Comparison of ENCODE assay signal across 1 cellular context in genomic region chr9:129139993-129140396, GRCh38.
TF ChIP-seq lines count a peak whose summit lies in the region.

No MANE protein-coding gene starts in this region.

TF ChIP-seq in HepG2, 621 proteins besides CTCF, POLR2A, EP300 and RAD21 (continued from another document):
- peak; percentile 48 for TF ChIP-seq ZNF574 (CRISPR knock-in tag; IDR thresholded peaks at IDR 0.05)
- TF ChIP-seq YY1 (IDR thresholded peaks at IDR 0.05; ENCODE audit: insufficient read depth, insufficient replicate concordance, low read depth, low read length), result peak; percentile 92
- 0 out of 2 replicates have a peak, but pooled peaks have one; percentile 40 for TF ChIP-seq ZBTB10 (CRISPR knock-in tag; IDR thresholded peaks at IDR 0.05; ENCODE audit: borderline replicate concordance)
- TF ChIP-seq XRCC5 (optimal IDR thresholded peaks at IDR 0.05; ENCODE audit: low read length), result peak; percentile 71
- TF ChIP-seq RBM22 (optimal IDR thresholded peaks at IDR 0.05; ENCODE audit: low read length), result peak; percentile 44
- no peak for TF ChIP-seq KLF15 (CRISPR knock-in tag; IDR thresholded peaks at IDR 0.05; ENCODE audit: borderline replicate concordance)
- TF ChIP-seq ZNF331 (CRISPR knock-in tag; IDR thresholded peaks at IDR 0.05), result peak; percentile 93
- peak in 1 of 2 experiments; percentile 33; a peak in 1 of 4 replicates for TF ChIP-seq REST (IDR thresholded peaks at IDR 0.05; ENCODE audit: borderline replicate concordance in 1 of 2, low read depth in 1 of 2, low read length in 2 of 2)
- TF ChIP-seq STAT5B (CRISPR knock-in tag; IDR thresholded peaks at IDR 0.05), result 0 out of 2 replicates have a peak, but pooled peaks have one; percentile 10
- 0 out of 2 replicates have a peak, but pooled peaks have one; percentile 10 for TF ChIP-seq NR2F2 (IDR thresholded peaks at IDR 0.05; ENCODE audit: borderline replicate concordance, low read depth)
- peak; percentile 41 for TF ChIP-seq FOXA3 (CRISPR knock-in tag; IDR thresholded peaks at IDR 0.05)
- TF ChIP-seq HOXA3 (CRISPR knock-in tag; IDR thresholded peaks at IDR 0.05), result peak; percentile 77; the same call in 1 of the 2 replicates
- no peak for TF ChIP-seq MBD4 (IDR thresholded peaks at IDR 0.05; ENCODE audit: borderline replicate concordance, low read length)
- 0 out of 2 replicates have a peak, but pooled peaks have one; percentile 9 for TF ChIP-seq ONECUT2 (CRISPR knock-in tag; IDR thresholded peaks at IDR 0.05)
- no peak for TF ChIP-seq ZNF782 (CRISPR knock-in tag; IDR thresholded peaks at IDR 0.05; ENCODE audit: borderline replicate concordance)
TF ChIP-seq in HepG2: peak in this region for 91.
